In genomic region chr1:52296345-52296744, GRCh38 we compare ENCODE assay signal across 8 cellular contexts.
DNase-seq lines count a peak whose midpoint lies in the region; ATAC-seq and TF ChIP-seq lines count a peak whose summit lies in the region.

No MANE protein-coding gene starts in this region.

- H3K9me3 ChIP-seq in mammary epithelial cell (replicated peaks; ENCODE audit: insufficient read depth, low read length) (no peaks in the 10 kb centered on the region), uterus (no peaks in the 10 kb centered on the region)

- BruUV-seq in mammary epithelial cell (replicated peaks; lab: Mats Ljungman, UMichigan) = no TSS peak

- no peak overlapping the region for H3K4me2 ChIP-seq in mammary epithelial cell (ENCODE audit: insufficient read depth, low read depth, low read length)

- H3K9me3 Mint-ChIP-seq in stimulated activated memory B cell treated with anti-CD40 and anti-IgM and Interleukin-4, amounts not matched to agents 10 μg/mL and 1 μg/mL and 100 μg/mL, for 72 hours = no peaks in the 10 kb centered on the region

- no peak overlapping the region for H3K27ac ChIP-seq in mammary epithelial cell (ENCODE audit: insufficient read depth, low read depth, low read length)
- no peak overlapping the region for H3K27ac ChIP-seq in uterus

- no peak overlapping the region for H3K4me3 ChIP-seq in HFF-Myc (replicated peaks; ENCODE audit: low read depth, low read length)
- no peak overlapping the region for H3K4me3 ChIP-seq in mammary epithelial cell (replicated peaks in 1 of 3; ENCODE audit: insufficient read depth in 1 of 3, low read depth in 2 of 3, low read length in 3 of 3)
- no peak overlapping the region for H3K4me3 ChIP-seq in uterus

- CTCF ChIA-PET in mammary epithelial cell (lab: Charles Lee; ENCODE audit: low non-redundant PET) = no interaction called here

- in situ Hi-C loops in mammary epithelial cell (cut with MboI; ENCODE audit: low sequenced_read_pairs in 2 of 2) = loop anchor here in 1 of 2 donors (10.0 kb wide), 1 partner anchor 172 kb away; no protein-coding TSS in a partner anchor

- TF ChIP-seq CTCF in HFF-Myc (IDR thresholded peaks at IDR 0.05; ENCODE audit: low read depth, low read length, missing control alignments) = peak; percentile 64
- peak; percentile 67 to 84 for TF ChIP-seq CTCF in mammary epithelial cell (conservative IDR thresholded peaks at IDR 0.05 in 1 of 2, IDR thresholded peaks at IDR 0.05 in 1 of 2; ENCODE audit: extremely low read depth in 1 of 2, insufficient read depth in 1 of 2, low read depth in 1 of 2, low read length in 2 of 2)
- peak; percentile 57 to 67 (median 61) for TF ChIP-seq CTCF in uterus (IDR thresholded peaks at IDR 0.05)

- peaks cover 2% of the 10 kb centered on the region for H3K36me3 ChIP-seq in mammary epithelial cell (ENCODE audit: insufficient read depth, low read length)
- no peaks in the 10 kb centered on the region for H3K36me3 ChIP-seq in uterus

- no peak overlapping the region for H3K9ac ChIP-seq in mammary epithelial cell (ENCODE audit: insufficient read depth, low read length)

- dilution Hi-C loops in mammary epithelial cell (cut with HindIII; ENCODE audit: low sequenced_read_pairs) = no loop called here

- no peak overlapping the region for H2AFZ ChIP-seq in mammary epithelial cell (ENCODE audit: low read depth, low read length)

- WGBS in mammary epithelial cell (ENCODE audit: low coverage, missing lambda C conversion rate) = 10% methylated on average over 2 of the region's 2 CpGs

- H3K79me2 ChIP-seq in mammary epithelial cell (ENCODE audit: insufficient read depth, low read length) = no peaks in the 10 kb centered on the region

- no peak for TF ChIP-seq POLR2A in uterus (IDR thresholded peaks at IDR 0.05)

- H3K27ac Mint-ChIP-seq in stimulated activated memory B cell treated with anti-CD40 and anti-IgM and Interleukin-4, amounts not matched to agents 10 μg/mL and 1 μg/mL and 100 μg/mL, for 72 hours = no peak overlapping the region

- H3K4me1 ChIP-seq in mammary epithelial cell (ENCODE audit: insufficient read depth, low read length) = no peaks in the 10 kb centered on the region
- H3K4me1 ChIP-seq in uterus = no peaks in the 10 kb centered on the region

- intact Hi-C loops in mammary epithelial cell (cut with micrococcal nuclease) = loop anchor here (1.0 kb wide), 2 partner anchors 155 to 169 kb away; no protein-coding TSS in a partner anchor
- intact Hi-C loops in uterus (cut with DNase I; ENCODE audit: low total_unique reads) = loop anchor here (10.0 kb wide), 1 partner anchor 152 kb away; the partner anchor contains the start of gene ZFYVE9

- no peaks in the 10 kb centered on the region for H3K27me3 ChIP-seq in mammary epithelial cell (ENCODE audit: insufficient read depth, low read length)
- H3K27me3 ChIP-seq in uterus = no peaks in the 10 kb centered on the region

- H3K4me3 Mint-ChIP-seq in stimulated activated memory B cell treated with anti-CD40 and anti-IgM and Interleukin-4, amounts not matched to agents 10 μg/mL and 1 μg/mL and 100 μg/mL, for 72 hours = no peak overlapping the region

- no peaks in the 10 kb centered on the region for H3K4me1 Mint-ChIP-seq in stimulated activated memory B cell treated with anti-CD40 and anti-IgM and Interleukin-4, amounts not matched to agents 10 μg/mL and 1 μg/mL and 100 μg/mL, for 72 hours

- no peaks in the 10 kb centered on the region for H3K36me3 Mint-ChIP-seq in stimulated activated memory B cell treated with anti-CD40 and anti-IgM and Interleukin-4, amounts not matched to agents 10 μg/mL and 1 μg/mL and 100 μg/mL, for 72 hours

- peak; percentile 38 for DNase-seq in DMS153 (lab: John Stamatoyannopoulos, UW)
- DNase-seq in HFF-Myc (ENCODE audit: extremely low read depth, low read depth) = peak; percentile 36
- peak; percentile 41 for DNase-seq in NCI-H774 (lab: John Stamatoyannopoulos, UW)
- DNase-seq in mammary epithelial cell = peak; percentile 59
- peak; percentile 63 for DNase-seq in left kidney (ENCODE audit: low read depth, low spot score)
- DNase-seq in uterus = no peak
- DNase-seq in hypothalamus (lab: John Stamatoyannopoulos, UW) = no peak

- no peak for ATAC-seq in stimulated activated memory B cell treated with anti-CD40 and anti-IgM and Interleukin-4, amounts not matched to agents 10 μg/mL and 1 μg/mL and 100 μg/mL, for 72 hours

- H3K27me3 Mint-ChIP-seq in stimulated activated memory B cell treated with anti-CD40 and anti-IgM and Interleukin-4, amounts not matched to agents 10 μg/mL and 1 μg/mL and 100 μg/mL, for 72 hours = no peaks in the 10 kb centered on the region

- no peaks in the 10 kb centered on the region for H4K20me1 ChIP-seq in mammary epithelial cell (ENCODE audit: insufficient read depth, low read length)

Comparison
In these comparisons a context has a peak if more than half of its experiments do, and no peak if none do; other contexts are left out.
1. DNase-seq: peak in DMS153 (single experiment), HFF-Myc (single experiment), NCI-H774 (single experiment), mammary epithelial cell (single experiment) and left kidney (single experiment); none in uterus (0 of 2) and hypothalamus (0 of 51).
2. Peak in every context shown above with its lines, with median percentiles within 50 percentile points of each other: CTCF ChIP-seq.